Comparison of ENCODE assay signal across 35 cellular contexts in the genomic region with DNA sequence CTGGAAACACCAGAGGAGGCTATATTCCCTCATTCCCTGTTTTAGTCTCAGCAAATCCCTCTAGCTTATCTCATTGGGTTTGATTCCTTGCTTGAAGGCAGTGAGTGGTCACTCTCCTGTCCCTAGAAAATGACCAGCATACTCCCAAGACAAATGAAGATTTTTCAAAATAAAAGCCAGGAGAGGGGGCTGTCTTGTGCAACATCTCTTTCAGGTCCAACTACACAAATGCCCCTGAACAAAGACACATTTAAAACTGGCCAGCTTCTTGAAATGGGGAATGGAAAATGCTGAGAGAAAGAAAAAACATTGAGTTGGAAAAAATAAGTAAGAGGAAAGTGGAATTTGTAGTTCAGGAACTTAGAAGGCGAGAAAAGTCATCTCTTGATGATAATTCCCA.
"Had no signal": no experiment of that assay in that cellular context is flagged by ENCODE, and none has a peak within 500 bp of the region (broad histone marks: within the 10 kb centered on the region; RNA-seq: fewer than 3 reads in every experiment).

No MANE protein-coding gene starts in this region.

- H3K4me3 ChIP-seq: MG63 had no signal

- H3K27me3 ChIP-seq: MG63 had no signal

- DNase-seq: Karpas-422, Kasumi-1, MG63, MM.1S, MV-4-11, NCI-H1048, NCI-H1092, NCI-H1092 treated with DMSO at 0.1 percent for 48 hours, NCI-H1105, NCI-H1105 treated with DMSO at 0.1 percent for 48 hours, NCI-H1417, NCI-H1417 treated with DMSO at 0.1 percent for 48 hours, NCI-H1436, NCI-H1436 treated with DMSO at 0.1 percent for 48 hours, NCI-H146, NCI-H1694, NCI-H1694 treated with DMSO at 0.1 percent for 48 hours, NCI-H187, NCI-H187 treated with DMSO at 0.1 percent for 48 hours, NCI-H1930, NCI-H2029, NCI-H2029 treated with DMSO at 0.1 percent for 48 hours, NCI-H2081, NCI-H2081 treated with DMSO at 0.1 percent for 48 hours, NCI-H2107, NCI-H2171, NCI-H2171 treated with DMSO at 0.1 percent for 48 hours, NCI-H2227 treated with DMSO at 0.1 percent for 48 hours, NCI-H226, NCI-H345, NCI-H446, NCI-H446 treated with DMSO at 0.1 percent for 48 hours, NCI-H510A, NCI-H510A treated with DMSO at 0.1 percent for 48 hours, NCI-H524 had no signal

- H3K36me3 ChIP-seq: MG63 had no signal
